Comparison of ENCODE assay signal across 9 cellular contexts in the genomic region with DNA sequence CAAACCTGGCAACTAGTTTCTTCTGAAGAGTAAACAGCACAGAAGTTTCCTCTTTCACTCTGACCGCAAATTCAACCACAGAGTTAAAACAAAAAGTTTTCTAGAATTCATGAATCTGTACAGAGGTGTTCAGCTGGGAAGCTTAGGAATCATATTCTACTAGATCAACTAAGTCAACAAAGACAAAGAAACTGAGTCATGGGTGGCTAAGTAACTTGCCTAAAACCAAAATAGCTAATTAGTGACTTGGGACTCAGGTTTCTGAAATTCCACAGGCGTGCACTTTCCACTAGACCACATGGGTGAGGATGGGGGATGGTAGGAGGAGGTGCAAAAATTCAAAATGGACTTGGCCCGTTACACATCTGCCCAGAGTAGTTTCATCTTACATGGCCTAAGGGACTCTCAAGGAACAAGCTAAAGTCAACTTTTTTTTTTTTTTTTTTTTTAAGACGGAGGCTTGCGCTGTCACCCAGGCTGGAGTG. TPM values are rescaled to one million over a fixed set of nuclear protein-coding genes. Genes with fewer than 3 reads are reported as not detected.
DNase-seq lines count a peak whose midpoint lies in the region; ATAC-seq and TF ChIP-seq lines count a peak whose summit lies in the region.
"Had no signal": no experiment of that assay in that cellular context is flagged by ENCODE, and none has a peak within 500 bp of the region (broad histone marks: within the 10 kb centered on the region; RNA-seq: fewer than 3 reads in every experiment).

No MANE protein-coding gene starts in this region.

- no peak for ATAC-seq in SK-N-SH treated with all-trans-retinoic acid at 6 μM for 48 hours
- peak; percentile 63 for ATAC-seq in HG03378 (IDR thresholded peaks at IDR 0.05; ENCODE audit: unreplicated experiment)
- no peak for ATAC-seq in HG03571 (IDR thresholded peaks at IDR 0.05; ENCODE audit: unreplicated experiment)

- no peak for TF ChIP-seq CTCF in SK-N-SH (IDR thresholded peaks at IDR 0.05)
- TF ChIP-seq CTCF in vagina (IDR thresholded peaks at IDR 0.05): no peak

- no peak for TF ChIP-seq POLR2A in vagina (IDR thresholded peaks at IDR 0.05)

- peaks cover 33% of the 10 kb centered on the region for H4K20me1 ChIP-seq in SK-N-SH (ENCODE audit: insufficient read depth)

- no peak for TF ChIP-seq RAD21 in SK-N-SH (IDR thresholded peaks at IDR 0.05; ENCODE audit: low read length)

- no peak overlapping the region for H3K27ac ChIP-seq in SK-N-SH (ENCODE audit: low read depth in 2 of 2, low read length in 1 of 2)
- H3K27ac ChIP-seq in skeletal muscle tissue (ENCODE audit: low read depth, low read length): peak overlapping the region; percentile 73
- H3K27ac ChIP-seq in vagina: no peak overlapping the region

- no peaks in the 10 kb centered on the region for H3K27me3 ChIP-seq in SK-N-SH (ENCODE audit: insufficient read depth)
- H3K27me3 ChIP-seq in skeletal muscle tissue (ENCODE audit: control insufficient read depth in 3 of 3, insufficient read depth in 3 of 3, low read length in 3 of 3): no peaks in the 10 kb centered on the region
- no peaks in the 10 kb centered on the region for H3K27me3 ChIP-seq in vagina

- CTCF ChIA-PET in SK-N-SH (lab: Yijun Ruan, JAX): no interaction called here

- intact Hi-C loops in vagina (cut with DNase I): no loop called here

- WGBS in SK-N-SH (ENCODE audit: low lambda C conversion rate): 89% methylated on average over 5 of the region's 5 CpGs

- no peak overlapping the region for H3K9ac ChIP-seq in SK-N-SH
- peak overlapping the region; percentile 4 to 63 (median 54) for H3K9ac ChIP-seq in skeletal muscle tissue (ENCODE audit: low read depth in 1 of 3, low read length in 3 of 3)

- H3K9me3 ChIP-seq in SK-N-SH (no peaks in the 10 kb centered on the region), skeletal muscle tissue (ENCODE audit: control insufficient read depth in 3 of 3, low read length in 3 of 3) (no peaks in the 10 kb centered on the region), vagina (no peaks in the 10 kb centered on the region)

- DNase-seq in SK-N-SH: no peak
- DNase-seq in astrocyte of the hippocampus (ENCODE audit: low read depth, low spot score): peak; percentile 66
- DNase-seq in vagina (ENCODE audit: extremely low spot score in 2 of 2): no peak
- DNase-seq in NCI-H2107 (lab: John Stamatoyannopoulos, UW): no peak
- DNase-seq: activated CD4-positive, CD25-positive, alpha-beta regulatory T cell had no signal

- H3K4me3 ChIP-seq in SK-N-SH (ENCODE audit: low read depth in 2 of 2, low read length in 1 of 2) (no peak overlapping the region), skeletal muscle tissue (ENCODE audit: low read length in 3 of 3) (peak overlapping the region; percentile 16 to 48 (median 22)), vagina (no peak overlapping the region)

- POLR2A ChIA-PET in SK-N-SH (lab: Yijun Ruan, JAX): no interaction called here

- H3F3A ChIP-seq in SK-N-SH (replicated peaks; ENCODE audit: insufficient read depth): peaks cover 18% of the 10 kb centered on the region

- H3K4me1 ChIP-seq in SK-N-SH (ENCODE audit: control insufficient read depth in 1 of 2, insufficient read depth in 2 of 2, low read depth in 1 of 2, low read length in 1 of 2) (peaks cover 0 to 31% of the 10 kb centered on the region in 2 experiments; a peak in 2 of 4 replicates), skeletal muscle tissue (ENCODE audit: control insufficient read depth in 3 of 3, insufficient read depth in 3 of 3, low read length in 3 of 3) (peaks cover 13 to 39% (median 14%) of the 10 kb centered on the region in 3 donors), vagina (peaks cover 10% of the 10 kb centered on the region)

- TF ChIP-seq EP300 in SK-N-SH (IDR thresholded peaks at IDR 0.05; ENCODE audit: borderline replicate concordance in 1 of 2, low read depth in 1 of 2, low read length in 1 of 2): no peak

- H2AFZ ChIP-seq in SK-N-SH (ENCODE audit: low read depth): no peak overlapping the region

- H3K79me2 ChIP-seq in SK-N-SH (ENCODE audit: insufficient read depth): peaks cover 100% of the 10 kb centered on the region

- 0 out of 2 replicates have a peak overlapping the region, but pooled peaks have one; percentile 11 for H3K4me2 ChIP-seq in SK-N-SH

- no peaks in the 10 kb centered on the region for H3K9me2 ChIP-seq in SK-N-SH

- H3K36me3 ChIP-seq in SK-N-SH (replicated peaks in 1 of 2; ENCODE audit: control insufficient read depth in 1 of 2, insufficient read depth in 2 of 2, low read length in 1 of 2) (peaks cover 0 to 2% of the 10 kb centered on the region in 2 experiments), skeletal muscle tissue (ENCODE audit: control insufficient read depth in 3 of 3, insufficient read depth in 3 of 3, low read length in 3 of 3) (no peaks in the 10 kb centered on the region), vagina (no peaks in the 10 kb centered on the region)

TF ChIP-seq in SK-N-SH, 30 proteins besides CTCF, POLR2A, EP300 and RAD21:
- no peak for TF ChIP-seq ELF1 (IDR thresholded peaks at IDR 0.05)
- TF ChIP-seq FOXM1 (IDR thresholded peaks at IDR 0.05; ENCODE audit: low read depth): no peak
- TF ChIP-seq GABPA (IDR thresholded peaks at IDR 0.05; ENCODE audit: low read depth): no peak
- TF ChIP-seq POLR2AphosphoS5 (IDR thresholded peaks at IDR 0.05; ENCODE audit: low read depth, low read length): no peak
- no peak for TF ChIP-seq USF2 (IDR thresholded peaks at IDR 0.05; ENCODE audit: borderline replicate concordance, low read depth, low read length)
- TF ChIP-seq TCF12 (IDR thresholded peaks at IDR 0.05): no peak
- TF ChIP-seq, protein P1, sequence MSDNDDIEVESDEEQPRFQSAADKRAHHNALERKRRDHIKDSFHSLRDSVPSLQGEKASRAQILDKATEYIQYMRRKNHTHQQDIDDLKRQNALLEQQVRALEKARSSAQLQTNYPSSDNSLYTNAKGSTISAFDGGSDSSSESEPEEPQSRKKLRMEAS (IDR thresholded peaks at IDR 0.05; ENCODE audit: low read depth): no peak
- TF ChIP-seq SIN3A (IDR thresholded peaks at IDR 0.05; ENCODE audit: borderline replicate concordance, low read depth, low read length): no peak
- TF ChIP-seq NRF1 (IDR thresholded peaks at IDR 0.05; ENCODE audit: low read depth, low read length): no peak
- no peak for TF ChIP-seq RFX5 (IDR thresholded peaks at IDR 0.05; ENCODE audit: low read length)

TF ChIP-seq in SK-N-SH treated with all-trans-retinoic acid at 6 μM for 48 hours, 23 proteins besides CTCF, POLR2A, EP300 and RAD21:
- no peak for TF ChIP-seq CSDC2 (CRISPR knock-in tag; IDR thresholded peaks at IDR 0.05)

RNA-seq across cellular contexts. Expression of gene PTPN14, which starts 25.8 kb away (rescaled TPM):
- polyA plus RNA-seq in SK-N-SH (2012; rRNA removed): 12.8 and 14.3 TPM in 2 replicates
- 11.9 and 13.3 TPM in 2 replicates for polyA plus RNA-seq in SK-N-SH (2012; cell fraction: cytosol; rRNA removed)
- 14.0 and 17.8 TPM in 2 replicates for polyA plus RNA-seq in SK-N-SH (2012; cell fraction: nucleus; rRNA removed)
- 19.8 TPM for total RNA-seq in skeletal muscle tissue
- total RNA-seq in vagina: 24.3 TPM

Comparison
In these comparisons a context has a peak if more than half of its experiments do, and no peak if none do; other contexts are left out.
1. H3K4me3 ChIP-seq: peak in skeletal muscle tissue (3 of 3); none in SK-N-SH (0 of 2) and vagina (0 of 2).